32 cellular contexts compared by ENCODE assay signal in genomic region chr7:49081076-49081475, GRCh38.
"Had no signal": no experiment of that assay in that cellular context is flagged by ENCODE, and none has a peak within 500 bp of the region (broad histone marks: within the 10 kb centered on the region; RNA-seq: fewer than 3 reads in every experiment).

No MANE protein-coding gene starts in this region.

- H3K27me3 Mint-ChIP-seq: activated CD4-positive, alpha-beta memory T cell treated with anti-CD3 and anti-CD28 coated beads for 36 hours; activated CD4-positive, alpha-beta T cell treated with anti-CD3 and anti-CD28 coated beads for 36 hours; activated CD4-positive, alpha-beta T cell treated with anti-CD3 and anti-CD28 coated beads, Interleukin-2, amount 10 ng/mL, durations not matched to agents 24 days and 14 days; activated CD8-positive, alpha-beta memory T cell treated with anti-CD3 and anti-CD28 coated beads, Interleukin-2, amount 10 ng/mL, durations not matched to agents 7 days and 5 days; activated naive CD8-positive, alpha-beta T cell treated with anti-CD3 and anti-CD28 coated beads for 36 hours; activated naive CD8-positive, alpha-beta T cell treated with anti-CD3 and anti-CD28 coated beads, Interleukin-2, amount 50 U/mL, for 24 hours; central memory CD8-positive, alpha-beta T cell; dendritic cell treated with granulocyte-macrophage colony-stimulating factor and Interleukin-4, amounts not matched to agents 40 ng/mL and 50 ng/mL, for 4 days had no signal

- H3K27me3 ChIP-seq: adrenal gland, body of pancreas, foreskin keratinocyte, gastrocnemius medialis had no signal

- H3K4me1 Mint-ChIP-seq: activated CD4-positive, alpha-beta T cell treated with anti-CD3 and anti-CD28 coated beads for 36 hours; activated CD4-positive, alpha-beta T cell treated with anti-CD3 and anti-CD28 coated beads, Interleukin-2, amount 10 ng/mL, durations not matched to agents 24 days and 14 days; activated CD8-positive, alpha-beta memory T cell treated with anti-CD3 and anti-CD28 coated beads, Interleukin-2, amount 10 ng/mL, durations not matched to agents 7 days and 5 days; activated naive CD4-positive, alpha-beta T cell treated with anti-CD3 and anti-CD28 coated beads, Interleukin-2, amount 50 U/mL, for 24 hours; activated naive CD8-positive, alpha-beta T cell treated with anti-CD3 and anti-CD28 coated beads for 36 hours; activated naive CD8-positive, alpha-beta T cell treated with anti-CD3 and anti-CD28 coated beads, Interleukin-2, amount 50 U/mL, for 24 hours; central memory CD8-positive, alpha-beta T cell; endodermal cell had no signal

- H3K36me3 Mint-ChIP-seq: activated CD4-positive, alpha-beta memory T cell treated with anti-CD3 and anti-CD28 coated beads for 36 hours; activated CD8-positive, alpha-beta memory T cell treated with anti-CD3 and anti-CD28 coated beads, Interleukin-2, amount 10 ng/mL, durations not matched to agents 7 days and 5 days; activated naive CD4-positive, alpha-beta T cell treated with anti-CD3 and anti-CD28 coated beads, Interleukin-2, amount 50 U/mL, for 24 hours; activated naive CD8-positive, alpha-beta T cell treated with anti-CD3 and anti-CD28 coated beads for 36 hours had no signal

- DNase-seq: activated CD4-positive, alpha-beta memory T cell treated with anti-CD3 and anti-CD28 coated beads for 36 hours; activated CD4-positive, alpha-beta T cell treated with anti-CD3 and anti-CD28 coated beads for 36 hours; activated CD4-positive, alpha-beta T cell treated with anti-CD3 and anti-CD28 coated beads, Interleukin-2, amount 10 ng/mL, durations not matched to agents 24 days and 14 days; activated CD4-positive, CD25-positive, alpha-beta regulatory T cell; activated CD4-positive, CD25-positive, alpha-beta regulatory T cell treated with anti-CD3 and anti-CD28 coated beads, Interleukin-2, amount 50 U/mL, for 72 hours; activated CD8-positive, alpha-beta memory T cell treated with anti-CD3 and anti-CD28 coated beads, Interleukin-2, amount 10 ng/mL, durations not matched to agents 7 days and 5 days; activated CD8-positive, alpha-beta memory T cell treated with anti-CD3 and anti-CD28 coated beads, Interleukin-2, amount 50 U/mL, for 4 hours; activated CD8-positive, alpha-beta T cell treated with anti-CD3 and anti-CD28 coated beads, Interleukin-2, amount 10 ng/mL, durations not matched to agents 7 days and 5 days; activated effector memory CD4-positive, alpha-beta T cell treated with anti-CD3 and anti-CD28 coated beads, Interleukin-2, amount 50 U/mL, for 16 hours; activated naive CD4-positive, alpha-beta T cell treated with anti-CD3 and anti-CD28 coated beads for 36 hours; activated naive CD8-positive, alpha-beta T cell treated with anti-CD3 and anti-CD28 coated beads for 36 hours; activated naive CD8-positive, alpha-beta T cell treated with anti-CD3 and anti-CD28 coated beads, Interleukin-2, amount 50 U/mL, for 24 hours; activated T-cell treated with anti-CD3 and anti-CD28 coated beads, Interleukin-2, amount 50 U/mL, for 1 hour; activated T-cell treated with anti-CD3 and anti-CD28 coated beads, Interleukin-2, amount 50 U/mL, for 48 hours; adrenal gland; amygdala; aorta; body of pancreas; dorsolateral prefrontal cortex; effector memory CD4-positive, alpha-beta T cell; endodermal cell; foreskin keratinocyte; gastrocnemius medialis; glutamatergic neuron; T-helper 2 cell had no signal

- H3K27ac Mint-ChIP-seq: activated CD4-positive, alpha-beta memory T cell treated with anti-CD3 and anti-CD28 coated beads for 36 hours; activated CD4-positive, alpha-beta T cell treated with anti-CD3 and anti-CD28 coated beads for 36 hours; activated CD4-positive, alpha-beta T cell treated with anti-CD3 and anti-CD28 coated beads, Interleukin-2, amount 10 ng/mL, durations not matched to agents 24 days and 14 days; activated CD8-positive, alpha-beta memory T cell treated with anti-CD3 and anti-CD28 coated beads, Interleukin-2, amount 10 ng/mL, durations not matched to agents 7 days and 5 days; activated CD8-positive, alpha-beta T cell treated with anti-CD3 and anti-CD28 coated beads, Interleukin-2, amount 10 ng/mL, durations not matched to agents 7 days and 5 days; activated naive CD4-positive, alpha-beta T cell treated with anti-CD3 and anti-CD28 coated beads for 36 hours; activated naive CD4-positive, alpha-beta T cell treated with anti-CD3 and anti-CD28 coated beads, Interleukin-2, amount 50 U/mL, for 24 hours; activated naive CD8-positive, alpha-beta T cell treated with anti-CD3 and anti-CD28 coated beads for 36 hours; activated naive CD8-positive, alpha-beta T cell treated with anti-CD3 and anti-CD28 coated beads, Interleukin-2, amount 50 U/mL, for 24 hours; activated T-helper 1 cell treated with anti-CD3 and anti-CD28 coated beads, Interleukin-12 subunit alpha, Interleukin-12 subunit beta, Interleukin-2, Interleukin-4 antibody, amounts not matched to agents 30 ng/mL and 10 ng/mL and 1 ng/mL, durations not matched to agents 14 hours and 24 hours and 36 hours; activated T-helper 2 cell treated with anti-CD3 and anti-CD28 coated beads, Interferon-gamma antibody, Interleukin-2, Interleukin-4, amounts not matched to agents 10 μg/mL and 5 μg/mL and 100 μg/mL, durations not matched to agents 14 hours and 24 hours and 36 hours; dendritic cell treated with granulocyte-macrophage colony-stimulating factor and Interleukin-4, amounts not matched to agents 40 ng/mL and 50 ng/mL, for 4 days; endodermal cell had no signal

- H3K36me3 ChIP-seq: adrenal gland, gastrocnemius medialis had no signal

- H3K9me3 ChIP-seq: adrenal gland, body of pancreas, gastrocnemius medialis had no signal

- H3K4me3 ChIP-seq: adrenal gland, body of pancreas, coronary artery, dorsolateral prefrontal cortex, gastrocnemius medialis had no signal

- H3K4me1 ChIP-seq: adrenal gland, body of pancreas, foreskin keratinocyte, gastrocnemius medialis had no signal

- H3K27ac ChIP-seq: adrenal gland, body of pancreas, coronary artery, dorsolateral prefrontal cortex, foreskin keratinocyte, gastrocnemius medialis had no signal

- H3K4me3 Mint-ChIP-seq: activated CD4-positive, alpha-beta memory T cell treated with anti-CD3 and anti-CD28 coated beads for 36 hours; activated CD4-positive, alpha-beta T cell treated with anti-CD3 and anti-CD28 coated beads for 36 hours; activated CD4-positive, alpha-beta T cell treated with anti-CD3 and anti-CD28 coated beads, Interleukin-2, amount 10 ng/mL, durations not matched to agents 24 days and 14 days; activated CD8-positive, alpha-beta memory T cell treated with anti-CD3 and anti-CD28 coated beads, Interleukin-2, amount 10 ng/mL, durations not matched to agents 7 days and 5 days; activated CD8-positive, alpha-beta T cell treated with anti-CD3 and anti-CD28 coated beads, Interleukin-2, amount 10 ng/mL, durations not matched to agents 7 days and 5 days; activated naive CD4-positive, alpha-beta T cell treated with anti-CD3 and anti-CD28 coated beads for 36 hours; activated naive CD4-positive, alpha-beta T cell treated with anti-CD3 and anti-CD28 coated beads, Interleukin-2, amount 50 U/mL, for 24 hours; activated naive CD8-positive, alpha-beta T cell treated with anti-CD3 and anti-CD28 coated beads for 36 hours; activated naive CD8-positive, alpha-beta T cell treated with anti-CD3 and anti-CD28 coated beads, Interleukin-2, amount 50 U/mL, for 24 hours; activated T-helper 1 cell treated with anti-CD3 and anti-CD28 coated beads, Interleukin-12 subunit alpha, Interleukin-12 subunit beta, Interleukin-2, Interleukin-4 antibody, amounts not matched to agents 30 ng/mL and 10 ng/mL and 1 ng/mL, durations not matched to agents 14 hours and 24 hours and 36 hours; central memory CD8-positive, alpha-beta T cell; dendritic cell treated with granulocyte-macrophage colony-stimulating factor and Interleukin-4, amounts not matched to agents 40 ng/mL and 50 ng/mL, for 4 days; endodermal cell had no signal

- ATAC-seq: activated CD4-positive, alpha-beta T cell treated with anti-CD3 and anti-CD28 coated beads for 36 hours; activated CD8-positive, alpha-beta memory T cell treated with anti-CD3 and anti-CD28 coated beads, Interleukin-2, amount 10 ng/mL, durations not matched to agents 7 days and 5 days; activated CD8-positive, alpha-beta T cell treated with anti-CD3 and anti-CD28 coated beads, Interleukin-2, amount 10 ng/mL, durations not matched to agents 7 days and 5 days; activated naive CD8-positive, alpha-beta T cell treated with anti-CD3 and anti-CD28 coated beads, Interleukin-2, amount 50 U/mL, for 24 hours; body of pancreas; esophagus mucosa; foreskin keratinocyte; gastrocnemius medialis had no signal
